Comparison of ENCODE assay signal across 25 cellular contexts in the genomic region with DNA sequence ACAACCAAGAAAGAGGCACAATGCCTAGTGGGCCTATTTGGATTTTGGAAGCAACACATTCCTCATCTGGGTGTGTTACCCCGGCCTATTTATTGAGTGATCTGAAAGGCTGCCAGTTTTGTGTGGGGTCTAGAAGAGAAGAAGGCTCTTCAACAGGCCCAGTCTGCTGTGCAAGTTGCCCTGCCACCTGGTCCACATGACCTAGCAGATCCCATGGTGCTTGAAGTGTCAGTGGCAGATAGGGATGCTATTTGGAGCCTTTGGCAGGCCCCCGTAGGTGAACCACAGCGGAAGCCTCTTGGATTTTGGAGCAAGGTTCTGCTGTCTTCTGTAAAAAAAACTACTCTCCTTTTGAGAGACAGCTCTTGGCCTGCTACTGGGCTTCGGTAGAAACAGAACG.
"Had no signal": no experiment of that assay in that cellular context is flagged by ENCODE, and none has a peak within 500 bp of the region (broad histone marks: within the 10 kb centered on the region; RNA-seq: fewer than 3 reads in every experiment).

No MANE protein-coding gene starts in this region.

- H3K9me3 ChIP-seq: stomach, suprapubic skin, testis, thoracic aorta, thyroid gland, tibial artery, tibial nerve, transverse colon, upper lobe of left lung, upper lobe of right lung, uterus, vagina had no signal

- H3K4me3 ChIP-seq: stomach, suprapubic skin, testis, thoracic aorta, thyroid gland, tibial artery, tibial nerve, transverse colon, upper lobe of left lung, upper lobe of right lung, uterus, vagina had no signal

- H3K27ac ChIP-seq: stomach, suprapubic skin, testis, thoracic aorta, thyroid gland, tibial artery, tibial nerve, transverse colon, upper lobe of left lung, upper lobe of right lung, uterus, vagina had no signal

- H3K27me3 ChIP-seq: stomach, suprapubic skin, testis, thyroid gland, tibial artery, tibial nerve, transverse colon, upper lobe of left lung, upper lobe of right lung, uterus, vagina had no signal

- DNase-seq: stimulated activated CD4-positive, alpha-beta T cell treated with anti-CD3 and anti-CD28 coated beads, Interleukin-2, amount 100 ng/mL, for 48 hours; stimulated activated CD4-positive, alpha-beta T cell treated with anti-CD3 and anti-CD28 coated beads, Interleukin-4, amount 100 ng/mL, for 1 hour; stimulated activated CD4-positive, alpha-beta T cell treated with anti-CD3 and anti-CD28 coated beads, Interleukin-4, amount 100 ng/mL, for 24 hours; stimulated activated CD4-positive, alpha-beta T cell treated with anti-CD3 and anti-CD28 coated beads, Interleukin-4, amount 100 ng/mL, for 4 hours; stimulated activated CD8-positive, alpha-beta memory T cell treated with anti-CD3 and anti-CD28 coated beads, Interleukin-4, amount 100 ng/mL, for 48 hours; stimulated activated naive B cell treated with anti-CD40 and anti-IgM and Interleukin-4, amounts not matched to agents 10 μg/mL and 1 μg/mL and 100 μg/mL, for 72 hours; stimulated activated naive CD4-positive, alpha-beta T cell; stimulated activated naive CD4-positive, alpha-beta T cell treated with Interleukin-2 at 50 U/mL for 16 hours; stimulated activated naive CD8-positive, alpha-beta T cell treated with anti-CD3 and anti-CD28 coated beads, Interleukin-15, amount 100 ng/mL, for 72 hours; stimulated activated naive CD8-positive, alpha-beta T cell treated with anti-CD3 and anti-CD28 coated beads, Interleukin-15, Interleukin-2, amounts not matched to agents 100 U/mL and 50 U/mL, for 24 hours; stomach; substantia nigra; testis; thyroid gland; tibial artery; transverse colon; trophoblast cell; upper lobe of left lung; upper lobe of right lung; uterus had no signal

- H3K36me3 ChIP-seq: stomach, suprapubic skin, thoracic aorta, thyroid gland, tibial artery, tibial nerve, transverse colon, upper lobe of left lung, upper lobe of right lung, uterus, vagina had no signal

- H3K4me1 ChIP-seq: stomach, suprapubic skin, testis, thyroid gland, tibial artery, tibial nerve, transverse colon, upper lobe of left lung, upper lobe of right lung, uterus, vagina had no signal

- FAIRE-seq: urothelium cell line had no signal
